In the genomic region with DNA sequence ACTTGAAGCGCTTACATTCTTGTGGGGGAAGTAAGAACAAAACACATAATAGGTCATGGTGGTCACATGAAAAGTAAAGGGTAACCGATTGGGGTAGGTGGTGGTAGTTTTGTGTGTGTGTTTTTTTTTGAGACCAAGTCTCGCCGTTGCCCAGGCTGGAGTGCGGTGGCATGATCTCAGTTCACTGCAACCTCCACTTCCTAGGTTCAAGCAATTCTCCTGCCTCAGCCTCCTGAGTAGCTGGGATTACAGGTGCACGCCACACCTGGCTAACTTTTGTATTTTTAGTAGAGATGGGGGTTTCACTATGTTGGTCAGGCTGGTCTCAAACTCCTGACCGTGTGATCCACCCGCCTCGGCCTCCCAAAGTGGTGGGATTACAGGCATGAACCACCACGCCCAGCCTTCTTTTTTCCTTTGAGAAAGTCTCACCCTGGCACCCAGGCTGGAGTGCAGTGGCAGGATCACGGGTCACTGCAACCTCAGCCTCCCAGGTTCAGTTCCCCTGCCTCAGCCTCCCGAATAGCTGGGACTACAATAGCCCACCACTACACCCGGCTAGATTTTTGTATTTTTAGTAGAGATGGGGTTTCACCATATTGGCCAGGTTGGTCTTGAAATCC, we compare ENCODE assay signal across 6 cellular contexts. TPM values are rescaled to one million over a fixed set of nuclear protein-coding genes. Genes with fewer than 3 reads are reported as not detected.
DNase-seq lines count a peak whose midpoint lies in the region; ATAC-seq, FAIRE-seq and TF ChIP-seq lines count a peak whose summit lies in the region.
"Not testable (repeated sequence)": the region's sequence is repeated elsewhere in the genome, so short reads cannot be mapped to it uniquely, and the experiment has no call there.

No MANE protein-coding gene starts in this region.

- H3K9ac ChIP-seq in OCI-LY1 (ENCODE audit: low read length); GM12878 (ENCODE audit: control insufficient read depth, insufficient read depth, low read length): not testable (repeated sequence)

- H3K4me2 ChIP-seq in OCI-LY1 (ENCODE audit: low read length); GM12878 (ENCODE audit: control insufficient read depth, insufficient read depth): not testable (repeated sequence)

- H3K27ac Mint-ChIP-seq in activated CD4-positive, alpha-beta T cell treated with anti-CD3 and anti-CD28 coated beads, Interleukin-2, amount 10 ng/mL, durations not matched to agents 24 days and 14 days, result peak overlapping the region; percentile 65
- H3K27ac Mint-ChIP-seq in neural crest cell (ENCODE audit: unreplicated experiment), result peak overlapping the region; percentile 40

- not testable (repeated sequence) for TF ChIP-seq RAD21 in GM12878 (IDR thresholded peaks at IDR 0.05; ENCODE audit: insufficient read depth, low read depth, low read length)

- intact Hi-C loops in activated CD4-positive, alpha-beta T cell treated with anti-CD3 and anti-CD28 coated beads, Interleukin-2, amount 10 ng/mL, durations not matched to agents 24 days and 14 days (cut with micrococcal nuclease), result not testable (repeated sequence)
- intact Hi-C loops in GM12878 (cut with micrococcal nuclease; ENCODE audit: unreplicated experiment), result loop anchor here (10.0 kb wide), 2 partner anchors 143 to 353 kb away; no protein-coding TSS in a partner anchor

- H3K36me3 Mint-ChIP-seq in activated CD4-positive, alpha-beta T cell treated with anti-CD3 and anti-CD28 coated beads, Interleukin-2, amount 10 ng/mL, durations not matched to agents 24 days and 14 days (ENCODE audit: low read depth), result peaks cover 72% of the 10 kb centered on the region
- peaks cover 52% of the 10 kb centered on the region for H3K36me3 Mint-ChIP-seq in neural crest cell (ENCODE audit: low read depth)

- not testable (repeated sequence) for H3K9me2 ChIP-seq in OCI-LY1 (ENCODE audit: low read depth, low read length)

- H3K4me3 Mint-ChIP-seq in activated CD4-positive, alpha-beta T cell treated with anti-CD3 and anti-CD28 coated beads, Interleukin-2, amount 10 ng/mL, durations not matched to agents 24 days and 14 days, result peak overlapping the region; percentile 35
- peak overlapping the region; percentile 100 for H3K4me3 Mint-ChIP-seq in neural crest cell

- TF ChIP-seq CTCF in BE2C (IDR thresholded peaks at IDR 0.05; ENCODE audit: low read depth, low read length); OCI-LY1 (IDR thresholded peaks at IDR 0.05; ENCODE audit: low read length); GM12878 (IDR thresholded peaks at IDR 0.05 in 2 of 3, conservative IDR thresholded peaks at IDR 0.05 in 1 of 3; ENCODE audit: control insufficient read depth in 2 of 3, extremely low read depth in 1 of 3, insufficient read depth in 1 of 3, low read depth in 3 of 3, low read length in 3 of 3); neural crest cell (conservative IDR thresholded peaks at IDR 0.05): not testable (repeated sequence)

- not testable (repeated sequence) for H3K27me3 ChIP-seq in BE2C; OCI-LY1 (ENCODE audit: insufficient read depth, low read length); GM12878 (replicated peaks in 1 of 2; ENCODE audit: control insufficient read depth in 2 of 2, insufficient read depth in 2 of 2, low read length in 1 of 2)

- peaks cover 34% of the 10 kb centered on the region for H3K4me1 Mint-ChIP-seq in activated CD4-positive, alpha-beta T cell treated with anti-CD3 and anti-CD28 coated beads, Interleukin-2, amount 10 ng/mL, durations not matched to agents 24 days and 14 days
- H3K4me1 Mint-ChIP-seq in neural crest cell, result peaks cover 38% of the 10 kb centered on the region

- H3K27me3 Mint-ChIP-seq in activated CD4-positive, alpha-beta T cell treated with anti-CD3 and anti-CD28 coated beads, Interleukin-2, amount 10 ng/mL, durations not matched to agents 24 days and 14 days; neural crest cell (ENCODE audit: low read depth): not testable (repeated sequence)

- SMC1A ChIA-PET in GM12878 (lab: Charles Lee; ENCODE audit: uncharacterized antibody, unreplicated experiment), result interaction anchor here (1.7 to 2.2 kb wide), 2 partner anchors 32 to 1036 kb away, joined by 5 read pairs; no protein-coding TSS in a partner anchor

- peaks cover 17% of the 10 kb centered on the region for H3K79me2 ChIP-seq in OCI-LY1 (ENCODE audit: insufficient read depth, low read length)
- H3K79me2 ChIP-seq in GM12878 (ENCODE audit: control insufficient read depth, insufficient read depth, low read length), result peaks cover 32% of the 10 kb centered on the region

- H3K4me1 ChIP-seq in BE2C; GM12878 (ENCODE audit: control insufficient read depth, insufficient read depth, low read length): not testable (repeated sequence)
- H3K4me1 ChIP-seq in OCI-LY1 (ENCODE audit: insufficient read depth, low read length, severe bottlenecking), result peaks cover 38% of the 10 kb centered on the region

- BruUV-seq in GM12878 (replicated peaks; lab: Mats Ljungman, UMichigan), result not testable (repeated sequence)

- WGBS in GM12878 (ENCODE audit: insufficient coverage, insufficient replicate concordance, low lambda C conversion rate, missing lambda C conversion rate), result 16% methylated on average over 13 of the region's 13 CpGs

- peak; percentile 56; the same call in 1 of the 2 replicates for TF ChIP-seq POLR2A in GM12878 (IDR thresholded peaks at IDR 0.05; ENCODE audit: low read depth, low read length)

- not testable (repeated sequence) for H4K20me1 ChIP-seq in OCI-LY1 (ENCODE audit: insufficient read depth, low read length); GM12878 (ENCODE audit: control insufficient read depth, insufficient read depth)

- not testable (repeated sequence) for H3K9me3 ChIP-seq in BE2C; OCI-LY1 (ENCODE audit: low read length); GM12878 (replicated peaks; ENCODE audit: control insufficient read depth, insufficient read depth, low read length)

- H3K36me3 ChIP-seq in BE2C, result peaks cover 96% of the 10 kb centered on the region
- peaks cover 78% of the 10 kb centered on the region for H3K36me3 ChIP-seq in OCI-LY1 (ENCODE audit: insufficient read depth, low read length)
- peaks cover 4 to 36% of the 10 kb centered on the region in 2 experiments for H3K36me3 ChIP-seq in GM12878 (ENCODE audit: control insufficient read depth in 2 of 2, insufficient read depth in 2 of 2, low read length in 1 of 2)

- CTCF ChIA-PET in GM12878 (lab: Yijun Ruan, JAX), result interaction anchor here (2.0 to 3.9 kb wide), 2 partner anchors 37 to 432 kb away, joined by 4 to 15 read pairs; no protein-coding TSS in a partner anchor

- in situ Hi-C loops in GM12878 (cut with MboI), result not testable (repeated sequence)

- POLR2A ChIA-PET in GM12878 (lab: Charles Lee), result interaction anchor here (0.7 kb wide), 2 partner anchors 12 to 17 kb away, joined by 3 read pairs; no protein-coding TSS in a partner anchor

- peak; percentile 13 for ATAC-seq in GM12878

- DNase-seq in BE2C (peak; percentile 33), HCEC 1CT (peak; percentile 27)
- DNase-seq in activated CD4-positive, alpha-beta T cell treated with anti-CD3 and anti-CD28 coated beads, Interleukin-2, amount 10 ng/mL, durations not matched to agents 24 days and 14 days; GM12878 (ENCODE audit: low read depth, low spot score); neural crest cell (ENCODE audit: low read depth, low spot score): not testable (repeated sequence)

- H3K27ac ChIP-seq in OCI-LY1 (ENCODE audit: low read depth, low read length, poor library complexity, severe bottlenecking) (peak overlapping the region; percentile 61), GM12878 (ENCODE audit: control insufficient read depth, insufficient read depth) (peak overlapping the region; percentile 25; the same call in 1 of the 2 replicates)

- RAD21 ChIA-PET in GM12878 (lab: Charles Lee; ENCODE audit: unreplicated experiment), result interaction anchor here (1.2 kb wide), 1 partner anchor 355 kb away, joined by 3 read pairs; no protein-coding TSS in a partner anchor

- peaks cover 37% of the 10 kb centered on the region; the same call in 1 of the 2 replicates for H3F3A ChIP-seq in OCI-LY1 (ENCODE audit: insufficient read depth, low read length)

- H3K4me3 ChIP-seq in BE2C (ENCODE audit: low read depth, low read length); OCI-LY1 (ENCODE audit: low read depth, low read length, poor library complexity, severe bottlenecking); GM12878: not testable (repeated sequence)

- not testable (repeated sequence) for H2AFZ ChIP-seq in OCI-LY1 (ENCODE audit: low read length); GM12878 (ENCODE audit: control insufficient read depth, low read depth, low read length)

- FAIRE-seq in GM12878 (lab: Jason Lieb, UNC), result not testable (repeated sequence)

- TF ChIP-seq EP300 in GM12878 (IDR thresholded peaks at IDR 0.05; ENCODE audit: borderline replicate concordance in 1 of 2, control insufficient read depth in 1 of 2, low read depth in 2 of 2, low read length in 2 of 2), result not testable (repeated sequence)

- H3K9me3 Mint-ChIP-seq in activated CD4-positive, alpha-beta T cell treated with anti-CD3 and anti-CD28 coated beads, Interleukin-2, amount 10 ng/mL, durations not matched to agents 24 days and 14 days; neural crest cell: not testable (repeated sequence)

RNA-seq across cellular contexts. Expression of a gene that starts 5.5 kb away (rescaled TPM):
- 577 TPM for polyA plus RNA-seq in BE2C (2012; ENCODE audit: insufficient read depth, insufficient read length, low read depth)
- 695 and 703 TPM in 2 replicates for total RNA-seq in activated CD4-positive, alpha-beta T cell treated with anti-CD3 and anti-CD28 coated beads, Interleukin-2, amount 10 ng/mL, durations not matched to agents 24 days and 14 days
- 994 and 1,015 TPM in 2 replicates for total RNA-seq in GM12878 (2013; cell fraction: nucleolus; rRNA removed)
- total RNA-seq in GM12878 (2014; rRNA removed) (597 and 727 TPM in 2 replicates), GM12878 (2014; rRNA removed; fragmentation: Illumina TruSeq; extraction: Trizol) (722 and 746 TPM in 2 replicates), GM12878 (2021) (550 and 569 TPM in 2 replicates), neural crest cell (479 and 498 TPM in 2 replicates)
- 2,046 TPM for polyA plus RNA-seq in GM12878 (2011; ENCODE audit: low read depth)
- polyA plus RNA-seq in GM12878 (2011; rRNA removed) (1,137 and 1,297 TPM in 2 replicates), GM12878 (2014; fragmentation: Illumina TruSeq; extraction: Trizol) (810 and 918 TPM in 2 replicates), GM12878 (2014; fragmentation: Nextera tagmentation; extraction: Ambion mirVana) (100 to 1,000 TPM; 804 to 930 TPM), GM12878 (2014; rRNA removed) (561 and 676 TPM in 2 replicates), GM12878 (2016; fragmentation: Nextera tagmentation; extraction: Ambion mirVana) (100 to 1,000 TPM; 289 TPM)
- polyA plus RNA-seq in GM12878 (2011; cell fraction: cytosol; rRNA removed), result 732 and 962 TPM in 2 replicates
- polyA plus RNA-seq in GM12878 (2011; cell fraction: nucleus; rRNA removed), result 885 and 889 TPM in 2 replicates
- polyA plus RNA-seq in GM12878 (2012), result 815 and 826 TPM in 2 replicates
- 526 and 827 TPM in 2 replicates for polyA minus RNA-seq in GM12878 (2011; rRNA and poly(A)+ RNA removed)
- polyA minus RNA-seq in GM12878 (2011; cell fraction: cytosol; rRNA and poly(A)+ RNA removed), result 227 and 318 TPM in 2 replicates
- 639 and 957 TPM in 2 replicates for polyA minus RNA-seq in GM12878 (2011; cell fraction: nucleus; rRNA and poly(A)+ RNA removed)

RNA-seq across cellular contexts. Expression of a gene that starts 5.9 kb away (rescaled TPM):
- polyA plus RNA-seq in BE2C (2012; ENCODE audit: insufficient read depth, insufficient read length, low read depth), result 2.6 TPM
- total RNA-seq in activated CD4-positive, alpha-beta T cell treated with anti-CD3 and anti-CD28 coated beads, Interleukin-2, amount 10 ng/mL, durations not matched to agents 24 days and 14 days, result 8.7 and 9.1 TPM in 2 replicates
- total RNA-seq in GM12878 (2013; cell fraction: nucleolus; rRNA removed), result 36.9 and 37.7 TPM in 2 replicates
- total RNA-seq in GM12878 (2014; rRNA removed) (3.3 and 3.4 TPM in 2 replicates), GM12878 (2014; rRNA removed; fragmentation: Illumina TruSeq; extraction: Trizol) (4.7 and 4.8 TPM in 2 replicates), GM12878 (2021) (5.2 and 5.7 TPM in 2 replicates), neural crest cell (15.7 and 18.3 TPM in 2 replicates)
- polyA plus RNA-seq in GM12878 (2011; ENCODE audit: low read depth), result 1.2 TPM
- polyA plus RNA-seq in GM12878 (2011; rRNA removed) (4.9 and 6.7 TPM in 2 replicates), GM12878 (2014; fragmentation: Illumina TruSeq; extraction: Trizol) (2.3 and 3.2 TPM in 2 replicates), GM12878 (2014; fragmentation: Nextera tagmentation; extraction: Ambion mirVana) (under 1 TPM; 0.16 to 0.29 TPM), GM12878 (2014; rRNA removed) (1.1 and 1.4 TPM in 2 replicates), GM12878 (2016; fragmentation: Nextera tagmentation; extraction: Ambion mirVana) (1 to 10 TPM in 1 of 2 experiments, under 1 TPM in 1; 0.95 to 1.6 TPM)
- 2.3 TPM in 2 replicates for polyA plus RNA-seq in GM12878 (2011; cell fraction: cytosol; rRNA removed)
- 6.0 and 7.2 TPM in 2 replicates for polyA plus RNA-seq in GM12878 (2011; cell fraction: nucleus; rRNA removed)
- polyA plus RNA-seq in GM12878 (2012), result 1.4 TPM in 2 replicates
- polyA minus RNA-seq in GM12878 (2011; rRNA and poly(A)+ RNA removed), result 18.6 and 19.6 TPM in 2 replicates
- polyA minus RNA-seq in GM12878 (2011; cell fraction: cytosol; rRNA and poly(A)+ RNA removed), result 2.8 and 3.2 TPM in 2 replicates
- polyA minus RNA-seq in GM12878 (2011; cell fraction: nucleus; rRNA and poly(A)+ RNA removed), result 7.3 and 9.1 TPM in 2 replicates

RNA-seq across cellular contexts. Expression of a gene that starts 37.6 kb away (rescaled TPM):
- 4.1 TPM for polyA plus RNA-seq in BE2C (2012; ENCODE audit: insufficient read depth, insufficient read length, low read depth)
- 23.2 and 24.4 TPM in 2 replicates for total RNA-seq in activated CD4-positive, alpha-beta T cell treated with anti-CD3 and anti-CD28 coated beads, Interleukin-2, amount 10 ng/mL, durations not matched to agents 24 days and 14 days
- 18.7 and 21.6 TPM in 2 replicates for total RNA-seq in GM12878 (2013; cell fraction: nucleolus; rRNA removed)
- total RNA-seq in GM12878 (2014; rRNA removed), result 27.6 and 31.0 TPM in 2 replicates
- 25.8 and 32.1 TPM in 2 replicates for total RNA-seq in GM12878 (2014; rRNA removed; fragmentation: Illumina TruSeq; extraction: Trizol)
- 16.5 and 19.3 TPM in 2 replicates for total RNA-seq in GM12878 (2021)
- 9.2 TPM for polyA plus RNA-seq in GM12878 (2011; ENCODE audit: low read depth)
- 21.2 and 28.6 TPM in 2 replicates for polyA plus RNA-seq in GM12878 (2011; rRNA removed)
- 10.7 and 11.3 TPM in 2 replicates for polyA plus RNA-seq in GM12878 (2011; cell fraction: cytosol; rRNA removed)
- polyA plus RNA-seq in GM12878 (2011; cell fraction: nucleus; rRNA removed), result 4.6 and 5.4 TPM in 2 replicates
- 9.1 and 9.9 TPM in 2 replicates for polyA plus RNA-seq in GM12878 (2012)
- 20.8 and 20.9 TPM in 2 replicates for polyA plus RNA-seq in GM12878 (2014; fragmentation: Illumina TruSeq; extraction: Trizol)
- polyA plus RNA-seq in GM12878 (2014; fragmentation: Nextera tagmentation; extraction: Ambion mirVana), result 10 to 100 TPM; 14.9 to 26.7 TPM
- polyA plus RNA-seq in GM12878 (2014; rRNA removed), result 19.6 and 22.4 TPM in 2 replicates
- 10 to 100 TPM; 26.5 to 26.7 TPM for polyA plus RNA-seq in GM12878 (2016; fragmentation: Nextera tagmentation; extraction: Ambion mirVana)
- polyA minus RNA-seq in GM12878 (2011; rRNA and poly(A)+ RNA removed), result 20.1 and 21.5 TPM in 2 replicates
- 9.2 and 9.8 TPM in 2 replicates for polyA minus RNA-seq in GM12878 (2011; cell fraction: cytosol; rRNA and poly(A)+ RNA removed)
- 10.4 and 17.9 TPM in 2 replicates for polyA minus RNA-seq in GM12878 (2011; cell fraction: nucleus; rRNA and poly(A)+ RNA removed)
- 24.3 and 24.8 TPM in 2 replicates for total RNA-seq in neural crest cell

RNA-seq across cellular contexts. Expression of a gene that starts 37.8 kb away (rescaled TPM):
- polyA plus RNA-seq in BE2C (2012; ENCODE audit: insufficient read depth, insufficient read length, low read depth), result 8.0 TPM
- total RNA-seq in activated CD4-positive, alpha-beta T cell treated with anti-CD3 and anti-CD28 coated beads, Interleukin-2, amount 10 ng/mL, durations not matched to agents 24 days and 14 days, result 47.6 and 52.2 TPM in 2 replicates
- 47.7 and 48.4 TPM in 2 replicates for total RNA-seq in GM12878 (2013; cell fraction: nucleolus; rRNA removed)
- 32.0 and 36.3 TPM in 2 replicates for total RNA-seq in GM12878 (2014; rRNA removed)
- total RNA-seq in GM12878 (2014; rRNA removed; fragmentation: Illumina TruSeq; extraction: Trizol), result 40.6 and 41.6 TPM in 2 replicates
- 32.7 and 35.4 TPM in 2 replicates for total RNA-seq in GM12878 (2021)
- 11.6 TPM for polyA plus RNA-seq in GM12878 (2011; ENCODE audit: low read depth)
- 65.9 and 80.4 TPM in 2 replicates for polyA plus RNA-seq in GM12878 (2011; rRNA removed)
- polyA plus RNA-seq in GM12878 (2011; cell fraction: cytosol; rRNA removed), result 40.6 and 43.9 TPM in 2 replicates
- 32.0 and 33.2 TPM in 2 replicates for polyA plus RNA-seq in GM12878 (2011; cell fraction: nucleus; rRNA removed)
- 13.2 and 18.8 TPM in 2 replicates for polyA plus RNA-seq in GM12878 (2012)
- polyA plus RNA-seq in GM12878 (2014; fragmentation: Illumina TruSeq; extraction: Trizol), result 50.4 and 60.4 TPM in 2 replicates
- polyA plus RNA-seq in GM12878 (2014; fragmentation: Nextera tagmentation; extraction: Ambion mirVana), result 10 to 100 TPM; 23.9 to 25.2 TPM
- 29.4 and 34.0 TPM in 2 replicates for polyA plus RNA-seq in GM12878 (2014; rRNA removed)
- 10 to 100 TPM; 64.2 to 69.7 TPM for polyA plus RNA-seq in GM12878 (2016; fragmentation: Nextera tagmentation; extraction: Ambion mirVana)
- polyA minus RNA-seq in GM12878 (2011; rRNA and poly(A)+ RNA removed), result 52.7 and 59.2 TPM in 2 replicates
- polyA minus RNA-seq in GM12878 (2011; cell fraction: cytosol; rRNA and poly(A)+ RNA removed), result 17.9 and 21.3 TPM in 2 replicates
- polyA minus RNA-seq in GM12878 (2011; cell fraction: nucleus; rRNA and poly(A)+ RNA removed), result 19.6 and 33.3 TPM in 2 replicates
- 33.8 and 34.0 TPM in 2 replicates for total RNA-seq in neural crest cell

RNA-seq across cellular contexts. Expression of a gene that starts 54.9 kb away (rescaled TPM):
- polyA plus RNA-seq in BE2C (2012; ENCODE audit: insufficient read depth, insufficient read length, low read depth), result not detected
- total RNA-seq in activated CD4-positive, alpha-beta T cell treated with anti-CD3 and anti-CD28 coated beads, Interleukin-2, amount 10 ng/mL, durations not matched to agents 24 days and 14 days, result not detected in 2 replicates
- total RNA-seq in GM12878 (2013; cell fraction: nucleolus; rRNA removed), result not detected in 2 replicates
- not detected in 2 replicates for total RNA-seq in GM12878 (2014; rRNA removed)
- not detected in 2 replicates for total RNA-seq in GM12878 (2014; rRNA removed; fragmentation: Illumina TruSeq; extraction: Trizol)
- 0.44 and 0.61 TPM in 2 replicates for total RNA-seq in GM12878 (2021)
- not detected for polyA plus RNA-seq in GM12878 (2011; ENCODE audit: low read depth)
- not detected in 2 replicates for polyA plus RNA-seq in GM12878 (2011; rRNA removed)
- polyA plus RNA-seq in GM12878 (2011; cell fraction: cytosol; rRNA removed), result not detected in 2 replicates
- polyA plus RNA-seq in GM12878 (2011; cell fraction: nucleus; rRNA removed), result 0.41 TPM in 1 of 2 replicates, not detected in the other
- not detected in 2 replicates for polyA plus RNA-seq in GM12878 (2012)
- polyA plus RNA-seq in GM12878 (2014; fragmentation: Illumina TruSeq; extraction: Trizol), result not detected in 2 replicates
- under 1 TPM in 1 of 2 experiments, not detected in 1; 0.11 TPM for polyA plus RNA-seq in GM12878 (2014; fragmentation: Nextera tagmentation; extraction: Ambion mirVana)
- not detected in 2 replicates for polyA plus RNA-seq in GM12878 (2014; rRNA removed)
- polyA plus RNA-seq in GM12878 (2016; fragmentation: Nextera tagmentation; extraction: Ambion mirVana), result not detected
- polyA minus RNA-seq in GM12878 (2011; rRNA and poly(A)+ RNA removed), result not detected in 2 replicates
- polyA minus RNA-seq in GM12878 (2011; cell fraction: cytosol; rRNA and poly(A)+ RNA removed), result not detected in 2 replicates
- not detected in 2 replicates for polyA minus RNA-seq in GM12878 (2011; cell fraction: nucleus; rRNA and poly(A)+ RNA removed)
- total RNA-seq in neural crest cell, result 0.18 TPM in 1 of 2 replicates, not detected in the other
